8 cellular contexts compared by ENCODE assay signal in the genomic region with DNA sequence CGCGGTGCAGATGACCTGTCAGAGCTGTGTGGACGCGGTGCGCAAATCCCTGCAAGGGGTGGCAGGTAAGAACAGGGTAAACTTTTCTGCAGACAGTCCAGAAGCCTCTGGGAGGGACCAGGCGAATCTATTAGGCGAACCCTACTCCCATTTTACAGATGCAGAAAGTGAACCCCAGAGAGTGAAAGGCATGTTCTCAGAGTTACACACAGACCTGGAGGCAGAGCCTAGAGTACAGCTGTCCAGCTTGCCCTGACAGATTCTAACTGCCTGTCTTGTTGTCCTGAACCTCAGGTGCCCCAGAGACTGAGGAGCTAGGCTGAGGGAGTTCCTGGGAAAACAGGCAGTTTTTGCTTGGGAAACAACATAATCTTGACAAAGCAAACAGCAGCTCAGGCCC. TPM values are rescaled to one million over a fixed set of nuclear protein-coding genes. Genes with fewer than 3 reads are reported as not detected.
A peak's percentile ranks its signal among the peaks of the same experiment; 100 is the strongest.
DNase-seq lines count a peak whose midpoint lies in the region; ATAC-seq and TF ChIP-seq lines count a peak whose summit lies in the region.

No MANE protein-coding gene starts in this region.

- DNase-seq in HAP-1 (ENCODE audit: low spot score in 2 of 2) (no peak), activated B cell treated with CpG ODN at 0.5 μM for 24 hours (no peak), spleen (no peak), pons (ENCODE audit: low spot score) (no peak), amygdala (lab: John Stamatoyannopoulos, UW) (no peak), KG1 (lab: John Stamatoyannopoulos, UW) (no peak)

- in situ Hi-C loops in HAP-1 (cut with MboI; ENCODE audit: low sequenced_read_pairs): no loop called here

- no peaks in the 10 kb centered on the region for H3K9me3 Mint-ChIP-seq in activated B cell treated with CpG ODN at 0.5 μM for 24 hours

- peak overlapping the region in 7 of 8 donors; percentile 79 to 92 (median 88) for H3K27ac ChIP-seq in spleen

- peak overlapping the region; percentile 60 for H3K4me3 ChIP-seq in HAP-1
- peak overlapping the region; percentile 60 for H3K4me3 ChIP-seq in iPS-11a (ENCODE audit: low read depth, low read length)
- H3K4me3 ChIP-seq in spleen: peak overlapping the region in 7 of 8 donors; percentile 55 to 87 (median 60)

- H3K27me3 ChIP-seq in HAP-1 (ENCODE audit: low read depth) (no peaks in the 10 kb centered on the region), spleen (replicated peaks in 1 of 7) (no peaks in the 10 kb centered on the region)

- TF ChIP-seq POLR2A in spleen (IDR thresholded peaks at IDR 0.05): no peak

- peaks cover 4% of the 10 kb centered on the region for H3K36me3 Mint-ChIP-seq in activated B cell treated with CpG ODN at 0.5 μM for 24 hours (ENCODE audit: low read depth)

- intact Hi-C loops in activated B cell treated with CpG ODN at 0.5 μM for 24 hours (cut with micrococcal nuclease): loop anchor here (1.0 to 5.0 kb wide), 5 partner anchors 23 to 281 kb away; partner anchors contain the start of genes RBM14 and RBM4
- intact Hi-C loops in spleen (cut with DNase I; ENCODE audit: low total_unique reads): no loop called here

- H3K27me3 Mint-ChIP-seq in activated B cell treated with CpG ODN at 0.5 μM for 24 hours: no peaks in the 10 kb centered on the region

- no peak for ATAC-seq in activated B cell treated with CpG ODN at 0.5 μM for 24 hours (ENCODE audit: low read depth)
- ATAC-seq in GM21423 (IDR thresholded peaks at IDR 0.05; ENCODE audit: unreplicated experiment): no peak

- H3K4me3 Mint-ChIP-seq in activated B cell treated with CpG ODN at 0.5 μM for 24 hours: peak overlapping the region; percentile 100

- H3K36me3 ChIP-seq in HAP-1 (replicated peaks) (no peaks in the 10 kb centered on the region), spleen (no peaks in the 10 kb centered on the region)

- H3K4me1 ChIP-seq in HAP-1: peaks cover 17% of the 10 kb centered on the region
- H3K4me1 ChIP-seq in spleen: peaks cover 18 to 49% (median 40%) of the 10 kb centered on the region in 6 donors

- peak overlapping the region; percentile 99 for H3K27ac Mint-ChIP-seq in activated B cell treated with CpG ODN at 0.5 μM for 24 hours

- 61 to 66% (median 63%) methylated on average over 7 of the region's 7 CpGs for WGBS in spleen, 5 donors

- peaks cover 36% of the 10 kb centered on the region for H3K4me1 Mint-ChIP-seq in activated B cell treated with CpG ODN at 0.5 μM for 24 hours

- no peak for TF ChIP-seq CTCF in activated B cell treated with CpG ODN at 0.5 μM for 24 hours (IDR thresholded peaks at IDR 0.05)
- TF ChIP-seq CTCF in spleen (IDR thresholded peaks at IDR 0.05 in 8 of 11, conservative IDR thresholded peaks at IDR 0.05 in 3 of 11): no peak

- H3K9me3 ChIP-seq in HAP-1 (no peaks in the 10 kb centered on the region), spleen (no peaks in the 10 kb centered on the region)

- CTCF ChIA-PET in activated B cell treated with CpG ODN at 0.5 μM for 24 hours (lab: Charles Lee): interaction anchor here (1.0 to 2.0 kb wide), 4 partner anchors 12 to 85 kb away, joined by 3 to 7 read pairs (median 4); partner anchors contain the start of gene RBM4B

- POLR2A ChIA-PET in activated B cell treated with CpG ODN at 0.5 μM for 24 hours (lab: Charles Lee): interaction anchor here (0.8 to 6.6 kb wide), 7 partner anchors 13 to 84 kb away, joined by 4 to 72 read pairs (median 7); partner anchors contain the start of genes RBM14, RBM4 and RBM4B

RNA-seq across cellular contexts. Expression of gene CCS, which starts 0.7 kb away (rescaled TPM):
- 59.0 and 65.3 TPM in 2 replicates for total RNA-seq in activated B cell treated with CpG ODN at 0.5 μM for 24 hours
- total RNA-seq in spleen: 10 to 100 TPM; 32.8 to 50.4 (median 40.8) TPM
- 100 to 1,000 TPM in 2 of 3 donors, 10 to 100 TPM in 1; 91.3 to 161 (median 145) TPM for polyA plus RNA-seq in spleen

RNA-seq across cellular contexts. Expression of gene CCDC87, which starts 0.8 kb away (rescaled TPM):
- total RNA-seq in activated B cell treated with CpG ODN at 0.5 μM for 24 hours: 0.22 and 0.31 TPM in 2 replicates
- under 1 TPM in 5 of 7 donors, not detected in 2; 0.10 to 0.79 (median 0.17) TPM for total RNA-seq in spleen
- under 1 TPM; 0.04 to 0.08 (median 0.06) TPM for polyA plus RNA-seq in spleen

RNA-seq across cellular contexts. Expression of gene RBM14, which starts 22.8 kb away (rescaled TPM):
- total RNA-seq in activated B cell treated with CpG ODN at 0.5 μM for 24 hours (147 and 160 TPM in 2 replicates), spleen (10 to 100 TPM; 45.2 to 96.6 (median 88.3) TPM)
- polyA plus RNA-seq in spleen: 10 to 100 TPM; 37.7 to 67.4 (median 42.0) TPM

RNA-seq across cellular contexts. Expression of gene CTSF, which starts 25.2 kb away (rescaled TPM):
- 2.0 and 3.6 TPM in 2 replicates for total RNA-seq in activated B cell treated with CpG ODN at 0.5 μM for 24 hours
- total RNA-seq in spleen: 10 to 100 TPM; 11.4 to 60.8 (median 46.4) TPM
- polyA plus RNA-seq in spleen: 10 to 100 TPM; 23.7 to 26.6 (median 24.0) TPM

RNA-seq across cellular contexts. Expression of gene RBM4, which starts 44.9 kb away (rescaled TPM):
- total RNA-seq in activated B cell treated with CpG ODN at 0.5 μM for 24 hours (197 and 202 TPM in 2 replicates), spleen (100 to 1,000 TPM; 106 to 139 (median 127) TPM)
- 100 to 1,000 TPM in 2 of 3 donors, 10 to 100 TPM in 1; 70.1 to 128 (median 102) TPM for polyA plus RNA-seq in spleen
